14 cellular contexts compared by ENCODE assay signal in the genomic region with DNA sequence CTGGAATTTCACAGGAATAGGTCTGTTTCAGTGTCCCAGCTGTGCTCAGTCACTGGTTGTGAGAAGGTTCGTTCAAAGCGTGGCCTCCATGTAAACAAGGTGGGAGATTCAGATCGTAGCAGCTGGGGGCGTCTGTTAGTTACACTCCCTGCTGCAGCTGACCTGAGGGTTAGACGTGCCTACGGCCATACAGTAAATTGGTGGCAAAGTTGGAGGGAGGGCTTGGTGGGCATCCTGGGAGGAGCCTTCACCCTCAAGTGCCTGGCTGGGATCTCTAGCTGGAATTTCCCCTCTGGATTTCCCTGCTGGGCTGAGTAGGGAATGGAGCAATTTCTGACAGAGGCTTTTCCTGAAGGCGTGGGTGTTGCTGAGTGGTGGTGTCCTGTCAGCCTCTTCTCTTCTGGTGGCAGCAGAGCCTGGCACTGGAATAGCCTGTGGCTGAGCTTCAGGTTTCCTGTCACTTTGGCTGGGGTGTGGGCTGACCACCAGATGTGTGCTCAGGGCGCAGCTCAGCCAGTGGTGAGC. TPM values are rescaled to one million over a fixed set of nuclear protein-coding genes. Genes with fewer than 3 reads are reported as not detected.
DNase-seq lines count a peak whose midpoint lies in the region; ATAC-seq and TF ChIP-seq lines count a peak whose summit lies in the region.
"Had no signal": no experiment of that assay in that cellular context is flagged by ENCODE, and none has a peak within 500 bp of the region (broad histone marks: within the 10 kb centered on the region; RNA-seq: fewer than 3 reads in every experiment).

No MANE protein-coding gene starts in this region.

- no peak overlapping the region for H3K27ac Mint-ChIP-seq in natural killer cell treated with Interleukin-12 subunit alpha and Interleukin-12 subunit beta and Interleukin-15 and Interleukin-18, amount 100 ng/mL, for 72 hours
- H3K27ac Mint-ChIP-seq: CD8-positive, alpha-beta T cell had no signal

- H3K4me3 Mint-ChIP-seq in natural killer cell treated with Interleukin-12 subunit alpha and Interleukin-12 subunit beta and Interleukin-15 and Interleukin-18, amount 100 ng/mL, for 72 hours, result no peak overlapping the region
- H3K4me3 Mint-ChIP-seq: CD8-positive, alpha-beta T cell had no signal

- peak; percentile 31 to 71 for ATAC-seq in natural killer cell treated with Interleukin-12 subunit alpha and Interleukin-12 subunit beta and Interleukin-15 and Interleukin-18, amount 100 ng/mL, for 72 hours
- ATAC-seq: CD8-positive, alpha-beta T cell had no signal

- H3K36me3 Mint-ChIP-seq in natural killer cell treated with Interleukin-12 subunit alpha and Interleukin-12 subunit beta and Interleukin-15 and Interleukin-18, amount 100 ng/mL, for 72 hours, result no peaks in the 10 kb centered on the region

- DNase-seq in CD1c-positive myeloid dendritic cell (ENCODE audit: extremely low spot score), result peak; percentile 21
- DNase-seq in RPMI7951 (ENCODE audit: low read depth), result peak; percentile 68
- DNase-seq in fibroblast of villous mesenchyme (ENCODE audit: low read depth), result peak; percentile 62
- DNase-seq in natural killer cell treated with Interleukin-12 subunit alpha and Interleukin-12 subunit beta and Interleukin-15 and Interleukin-18, amount 100 ng/mL, for 72 hours (ENCODE audit: low spot score), result no peak
- no peak for DNase-seq in activated naive CD4-positive, alpha-beta T cell (lab: John Stamatoyannopoulos, UW)
- no peak for DNase-seq in NOMO-1 treated with DMSO at 0.1 percent for 48 hours (lab: John Stamatoyannopoulos, UW; ENCODE audit: unreplicated experiment)
- no peak for DNase-seq in hippocampal formation (lab: John Stamatoyannopoulos, UW)
- DNase-seq in occipital lobe (lab: John Stamatoyannopoulos, UW), result no peak
- DNase-seq: activated CD4-positive, alpha-beta T cell treated with anti-CD3 and anti-CD28 coated beads, Interleukin-2, amount 50 U/mL, for 1 hour; activated effector memory CD4-positive, alpha-beta T cell treated with Interleukin-2 at 50 U/mL for 16 hours; CD8-positive, alpha-beta T cell; NCI-H2029 treated with DMSO at 0.1 percent for 48 hours; right lobe of liver; substantia nigra had no signal

- H3K9me3 Mint-ChIP-seq in natural killer cell treated with Interleukin-12 subunit alpha and Interleukin-12 subunit beta and Interleukin-15 and Interleukin-18, amount 100 ng/mL, for 72 hours, result no peaks in the 10 kb centered on the region
- H3K9me3 Mint-ChIP-seq: CD8-positive, alpha-beta T cell had no signal

- no peak overlapping the region for H3K4me3 ChIP-seq in fibroblast of villous mesenchyme (ENCODE audit: low read depth, low read length)
- H3K4me3 ChIP-seq: right lobe of liver had no signal

- no peak for TF ChIP-seq CTCF in fibroblast of villous mesenchyme (IDR thresholded peaks at IDR 0.05; ENCODE audit: insufficient read depth, low read depth, low read length)

- peaks cover 0 to 3% of the 10 kb centered on the region in 2 donors for H3K4me1 Mint-ChIP-seq in natural killer cell treated with Interleukin-12 subunit alpha and Interleukin-12 subunit beta and Interleukin-15 and Interleukin-18, amount 100 ng/mL, for 72 hours (ENCODE audit: low read depth in 2 of 2)

- H3K27me3 Mint-ChIP-seq in natural killer cell treated with Interleukin-12 subunit alpha and Interleukin-12 subunit beta and Interleukin-15 and Interleukin-18, amount 100 ng/mL, for 72 hours, result no peaks in the 10 kb centered on the region

RNA-seq across cellular contexts. Expression of a gene that starts 6.4 kb away (rescaled TPM):
- total RNA-seq in RPMI7951 (2014; rRNA removed; shearing (Covaris generic)), result 3.9 and 6.4 TPM in 2 replicates
- total RNA-seq in fibroblast of villous mesenchyme (9.0 and 9.5 TPM in 2 replicates), occipital lobe (6.2 TPM)
- 10 to 100 TPM; 19.4 to 35.2 TPM for total RNA-seq in natural killer cell treated with Interleukin-12 subunit alpha and Interleukin-12 subunit beta and Interleukin-15 and Interleukin-18, amount 100 ng/mL, for 72 hours

RNA-seq across cellular contexts. Expression of a gene that starts 21.9 kb away (rescaled TPM):
- total RNA-seq in RPMI7951 (2014; rRNA removed; shearing (Covaris generic)), result 18.5 and 26.6 TPM in 2 replicates
- total RNA-seq in fibroblast of villous mesenchyme (42.7 and 51.2 TPM in 2 replicates), occipital lobe (35.2 TPM)
- 10 to 100 TPM; 63.0 to 66.0 TPM for total RNA-seq in natural killer cell treated with Interleukin-12 subunit alpha and Interleukin-12 subunit beta and Interleukin-15 and Interleukin-18, amount 100 ng/mL, for 72 hours

Comparison
In these comparisons a context has a peak if more than half of its experiments do, and no peak if none do; other contexts are left out.
1. DNase-seq: peak in CD1c-positive myeloid dendritic cell (single experiment), RPMI7951 (single experiment) and fibroblast of villous mesenchyme (single experiment); none in natural killer cell treated with Interleukin-12 subunit alpha and Interleukin-12 subunit beta and Interleukin-15 and Interleukin-18, amount 100 ng/mL, for 72 hours (single experiment), activated naive CD4-positive, alpha-beta T cell (0 of 4), NOMO-1 treated with DMSO at 0.1 percent for 48 hours (single experiment), hippocampal formation (0 of 2) and occipital lobe (single experiment).